Comparison of ENCODE assay signal across 40 cellular contexts in the genomic region with DNA sequence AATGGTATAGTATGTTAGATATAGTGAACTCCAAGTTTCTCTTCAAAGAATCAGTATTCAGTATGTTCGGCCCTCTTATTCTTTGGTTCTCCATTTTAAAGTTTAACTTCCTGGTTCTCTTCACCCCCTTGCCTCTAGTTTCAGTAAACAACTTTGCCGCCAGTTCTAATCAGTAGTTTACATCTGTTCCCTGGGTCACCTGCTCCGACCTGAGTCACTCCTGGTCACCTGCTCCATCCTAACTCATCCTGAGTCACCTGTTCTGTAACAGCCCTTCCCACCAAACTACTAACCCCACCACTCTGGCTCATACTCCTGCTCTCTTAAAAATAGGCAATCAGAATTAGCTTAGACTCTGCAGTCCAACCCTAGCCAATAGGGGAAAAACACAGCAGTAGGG. TPM values are rescaled to one million over a fixed set of nuclear protein-coding genes. Genes with fewer than 3 reads are reported as not detected.
"Had no signal": no experiment of that assay in that cellular context is flagged by ENCODE, and none has a peak within 500 bp of the region (broad histone marks: within the 10 kb centered on the region; RNA-seq: fewer than 3 reads in every experiment).

No MANE protein-coding gene starts in this region.

- H3K27ac ChIP-seq: ascending aorta, cardiac muscle cell, Peyer's patch, RWPE1, WERI-Rb-1 had no signal

- H3K27me3 ChIP-seq: ascending aorta, cardiac muscle cell, Peyer's patch had no signal

- H3K4me3 ChIP-seq: ascending aorta, cardiac muscle cell, Peyer's patch had no signal

- H3K9me3 ChIP-seq: ascending aorta had no signal

- H3K36me3 ChIP-seq: ascending aorta, cardiac muscle cell, Peyer's patch, WERI-Rb-1 had no signal

- H3K4me1 ChIP-seq: ascending aorta, Peyer's patch had no signal

- DNase-seq: activated CD4-positive, alpha-beta memory T cell treated with anti-CD3 and anti-CD28 coated beads, Interleukin-2, amount 10 ng/mL, durations not matched to agents 7 days and 5 days; activated CD4-positive, alpha-beta T cell treated with anti-CD3 and anti-CD28 coated beads for 1 hour; activated CD4-positive, alpha-beta T cell treated with anti-CD3 and anti-CD28 coated beads for 48 hours; activated CD4-positive, CD25-positive, alpha-beta regulatory T cell; activated gamma-delta T cell; activated naive CD4-positive, alpha-beta T cell treated with Interleukin-2 at 50 U/mL for 16 hours; activated naive CD8-positive, alpha-beta T cell treated with anti-CD3 and anti-CD28 coated beads, Interleukin-2, amount 10 ng/mL, durations not matched to agents 7 days and 5 days; activated T-cell treated with anti-CD3 and anti-CD28 coated beads, Interleukin-2, amount 50 U/mL, for 24 hours; amygdala; Kasumi-1; KG1; MM.1S; MV-4-11; NCI-H1092 treated with DMSO at 0.1 percent for 48 hours; NCI-H1417; NCI-H146; NCI-H187; NCI-H2029 treated with DMSO at 0.1 percent for 48 hours; NCI-H2107; NCI-H2171; NCI-H510A; NCI-H526; NCI-H748 treated with DMSO at 0.1 percent for 48 hours; NK-92 treated with Interleukin-12 subunit alpha and Interleukin-12 subunit beta, amount 100 ng/mL, for 24 hours; PC-3; Peyer's patch; SIG-M5; T1000; WERI-Rb-1 had no signal

- ATAC-seq: PC-3, Right ventricle myocardium inferior, SK-N-SH treated with all-trans-retinoic acid at 6 μM for 48 hours had no signal

RNA-seq across cellular contexts. Expression of a gene that starts 23.7 kb away (rescaled TPM):
- total RNA-seq: activated CD4-positive, alpha-beta memory T cell treated with anti-CD3 and anti-CD28 coated beads, Interleukin-2, amount 10 ng/mL, durations not matched to agents 7 days and 5 days; activated CD8-positive, alpha-beta memory T cell treated with anti-CD3 and anti-CD28 coated beads for 36 hours; activated naive CD8-positive, alpha-beta T cell treated with anti-CD3 and anti-CD28 coated beads, Interleukin-2, amount 10 ng/mL, durations not matched to agents 7 days and 5 days; activated T-helper 2 cell treated with anti-CD3 and anti-CD28 coated beads, Interferon-gamma antibody, Interleukin-2, Interleukin-4, amounts not matched to agents 10 μg/mL and 5 μg/mL and 100 μg/mL, durations not matched to agents 14 hours and 24 hours and 36 hours; ascending aorta; cardiac muscle cell; PC-3; Peyer's patch; Right ventricle myocardium inferior; SK-MEL-5; T-helper 1 cell treated with Interleukin-12 subunit alpha and Interleukin-12 subunit beta and Interleukin-4 antibody, amounts not matched to agents 30 ng/mL and 1 ng/mL, for 36 hours; T-helper 2 cell treated with Interferon-gamma antibody and Interleukin-4, amounts not matched to agents 100 ng/mL and 5 ng/mL, for 36 hours had no signal
- polyA plus RNA-seq: adipose tissue, cardiac muscle cell had no signal
